ENCODE assay signal across 18 cellular contexts in genomic region chr5:166073921-166074838, GRCh38.
DNase-seq lines count a peak whose midpoint lies in the region; ATAC-seq and TF ChIP-seq lines count a peak whose summit lies in the region.
"Had no signal": no experiment of that assay in that cellular context is flagged by ENCODE, and none has a peak within 500 bp of the region (broad histone marks: within the 10 kb centered on the region; RNA-seq: fewer than 3 reads in every experiment).

No MANE protein-coding gene starts in this region.

- H4K8ac ChIP-seq in H9 (replicated peaks; ENCODE audit: insufficient read length, low read depth, low read length), result no peak overlapping the region

- no peaks in the 10 kb centered on the region for H3K79me2 ChIP-seq in H9 (ENCODE audit: insufficient read depth, low read length)
- H3K79me2 ChIP-seq in mammary epithelial cell (ENCODE audit: insufficient read depth, low read length), result no peaks in the 10 kb centered on the region

- H2AFZ ChIP-seq in H9 (ENCODE audit: low read length) (no peak overlapping the region), mammary epithelial cell (ENCODE audit: low read depth, low read length) (no peak overlapping the region)

- POLR2A ChIA-PET in CD4-positive, alpha-beta T cell (lab: Charles Lee), result no interaction called here

- peak overlapping the region; percentile 77 to 100 (median 98) for H3K27ac Mint-ChIP-seq in H9
- no peak overlapping the region for H3K27ac Mint-ChIP-seq in CD4-positive, alpha-beta T cell

- H3K27me3 ChIP-seq in H9 (ENCODE audit: insufficient read depth, low read length) (no peaks in the 10 kb centered on the region), iPS-18a (ENCODE audit: control insufficient read depth, insufficient read depth, low read length) (no peaks in the 10 kb centered on the region), mammary epithelial cell (ENCODE audit: insufficient read depth, low read length) (no peaks in the 10 kb centered on the region)
- no peaks in the 10 kb centered on the region for H3K27me3 ChIP-seq in CD4-positive, alpha-beta T cell (ENCODE audit: control insufficient read depth, insufficient read depth, low read length)
- H3K27me3 ChIP-seq: BE2C, Peyer's patch had no signal

- no peak overlapping the region for H2BK5ac ChIP-seq in H9 (ENCODE audit: insufficient read length, low read length)

- H3K9ac ChIP-seq in H9 (ENCODE audit: extremely low read depth, insufficient read length, low read length), result no peak overlapping the region
- peak overlapping the region; percentile 67 for H3K9ac ChIP-seq in iPS-18a (ENCODE audit: low read length)
- no peak overlapping the region for H3K9ac ChIP-seq in mammary epithelial cell (ENCODE audit: insufficient read depth, low read length)
- H3K9ac ChIP-seq: SK-N-SH had no signal

- peaks cover 60 to 62% of the 10 kb centered on the region in 2 experiments for H3K4me1 Mint-ChIP-seq in H9
- no peaks in the 10 kb centered on the region for H3K4me1 Mint-ChIP-seq in CD4-positive, alpha-beta T cell (ENCODE audit: low read depth)

- H3K36me3 ChIP-seq in iPS-18a (ENCODE audit: control insufficient read depth, low read depth, low read length) (no peaks in the 10 kb centered on the region), mammary epithelial cell (ENCODE audit: insufficient read depth, low read length) (no peaks in the 10 kb centered on the region)
- H3K36me3 ChIP-seq: BE2C, Peyer's patch had no signal

- H4K20me1 ChIP-seq in H9 (ENCODE audit: control insufficient read depth, insufficient read depth, insufficient read length), result no peaks in the 10 kb centered on the region
- H4K20me1 ChIP-seq in mammary epithelial cell (ENCODE audit: insufficient read depth, low read length), result no peaks in the 10 kb centered on the region

- H3K18ac ChIP-seq in H9 (ENCODE audit: insufficient read length, low read depth, low read length), result no peak overlapping the region

- intact Hi-C loops in CD4-positive, alpha-beta T cell (cut with DNase I, micrococcal nuclease), result no loop called here
- intact Hi-C loops in mammary epithelial cell (cut with micrococcal nuclease), result no loop called here

- H3K4me1 ChIP-seq in H9 (ENCODE audit: insufficient read depth, low read length) (peaks cover 14% of the 10 kb centered on the region; the same call in 1 of the 2 replicates), iPS-18a (ENCODE audit: control insufficient read depth, low read depth, low read length) (peaks cover 47% of the 10 kb centered on the region), mammary epithelial cell (ENCODE audit: insufficient read depth, low read length) (no peaks in the 10 kb centered on the region)
- H3K4me1 ChIP-seq: BE2C, Peyer's patch had no signal

- H2BK120ac ChIP-seq in H9 (ENCODE audit: low read depth, low read length, poor library complexity, severe bottlenecking), result no peak overlapping the region

- no peak overlapping the region for H4K5ac ChIP-seq in H9 (ENCODE audit: insufficient read length, low read depth, low read length)

- BruUV-seq in mammary epithelial cell (replicated peaks; lab: Mats Ljungman, UMichigan), result no TSS peak

- no peak overlapping the region for H2BK12ac ChIP-seq in H9 (ENCODE audit: insufficient read length, low read depth, low read length)

- H3K27me3 Mint-ChIP-seq in H9 (ENCODE audit: low read depth), result no peaks in the 10 kb centered on the region
- H3K27me3 Mint-ChIP-seq in CD4-positive, alpha-beta T cell, result no peaks in the 10 kb centered on the region

- no peak overlapping the region for H3K23ac ChIP-seq in H9 (ENCODE audit: insufficient read length, low read depth, low read length)

- H3K4ac ChIP-seq in H9 (ENCODE audit: low read depth, low read length), result no peak overlapping the region

- peak overlapping the region; percentile 100 for H3K27ac ChIP-seq in H9 (ENCODE audit: insufficient read length, low read depth, low read length)
- peak overlapping the region; percentile 97 for H3K27ac ChIP-seq in iPS-18a (ENCODE audit: low read length)
- no peak overlapping the region for H3K27ac ChIP-seq in CD4-positive, alpha-beta T cell (ENCODE audit: low read depth, low read length)
- no peak overlapping the region for H3K27ac ChIP-seq in mammary epithelial cell (ENCODE audit: insufficient read depth, low read depth, low read length)
- H3K27ac ChIP-seq: Peyer's patch had no signal

- no peak overlapping the region for H2AK5ac ChIP-seq in H9 (ENCODE audit: insufficient read length, low read length)

- no peak overlapping the region for H2BK20ac ChIP-seq in H9 (ENCODE audit: low read depth, low read length, poor library complexity, severe bottlenecking)

- TF ChIP-seq CTCF in H9 (conservative IDR thresholded peaks at IDR 0.05), result no peak
- no peak for TF ChIP-seq CTCF in CD4-positive, alpha-beta T cell (IDR thresholded peaks at IDR 0.05)
- TF ChIP-seq CTCF in mammary epithelial cell (conservative IDR thresholded peaks at IDR 0.05 in 1 of 2, IDR thresholded peaks at IDR 0.05 in 1 of 2; ENCODE audit: extremely low read depth in 1 of 2, insufficient read depth in 1 of 2, low read depth in 1 of 2, low read length in 2 of 2), result no peak

- dilution Hi-C loops in mammary epithelial cell (cut with HindIII; ENCODE audit: low sequenced_read_pairs), result no loop called here

- WGBS in H9 (ENCODE audit: extremely low coverage, insufficient read length, low lambda C conversion rate), result no CpG with 5 or more reads among the region's 6 CpGs
- 67% methylated on average over 5 of the region's 6 CpGs for WGBS in mammary epithelial cell (ENCODE audit: low coverage, missing lambda C conversion rate)

- no peaks in the 10 kb centered on the region for H3K23me2 ChIP-seq in H9 (ENCODE audit: insufficient read length, low read depth, low read length, poor library complexity, severe bottlenecking)

- no peak overlapping the region for H3K14ac ChIP-seq in H9 (ENCODE audit: insufficient read depth, low read length)

- CTCF ChIA-PET in CD4-positive, alpha-beta T cell (lab: Charles Lee), result no interaction called here
- CTCF ChIA-PET in mammary epithelial cell (lab: Charles Lee; ENCODE audit: low non-redundant PET), result no interaction called here

- H3K9me3 ChIP-seq in H9 (ENCODE audit: control insufficient read depth, low read depth, low read length) (no peaks in the 10 kb centered on the region), iPS-18a (ENCODE audit: control insufficient read depth, low read depth, low read length) (no peaks in the 10 kb centered on the region), mammary epithelial cell (replicated peaks; ENCODE audit: insufficient read depth, low read length) (no peaks in the 10 kb centered on the region)
- H3K9me3 ChIP-seq in CD4-positive, alpha-beta T cell (ENCODE audit: control insufficient read depth, low read length), result no peaks in the 10 kb centered on the region
- H3K9me3 ChIP-seq: BE2C, Peyer's patch, SK-N-SH had no signal

- DNase-seq in H9 (peak; percentile 64), ecto neural progenitor cell (ENCODE audit: low spot score) (peak; percentile 54), HUDEP-2 (lab: John Stamatoyannopoulos, UW; ENCODE audit: unreplicated experiment in 76 of 76) (no peak), mammary epithelial cell (no peak)
- no peak for DNase-seq in CD4-positive, alpha-beta T cell
- no peak for DNase-seq in activated CD4-positive, alpha-beta T cell treated with anti-CD3 and anti-CD28 coated beads, Interleukin-2, amount 50 U/mL, for 48 hours
- DNase-seq: BE2C, DMS 273 treated with DMSO at 0.1 percent for 48 hours, HCEC 1CT, KBM-7, NCI-H1092, NCI-H1694 treated with DMSO at 0.1 percent for 48 hours, NCI-H446 treated with DMSO at 0.1 percent for 48 hours, NCI-H774, Peyer's patch, Right ventricle myocardium superior, SK-N-SH had no signal

- H3K4me3 ChIP-seq in iPS-18a (ENCODE audit: low read length) (peak overlapping the region; percentile 74), mammary epithelial cell (replicated peaks in 1 of 3; ENCODE audit: insufficient read depth in 1 of 3, low read depth in 2 of 3, low read length in 3 of 3) (no peak overlapping the region)
- H3K4me3 ChIP-seq: Peyer's patch had no signal

- no peak for ATAC-seq in CD4-positive, alpha-beta T cell (ENCODE audit: poor library complexity)

- no peaks in the 10 kb centered on the region for H3K79me1 ChIP-seq in H9 (ENCODE audit: insufficient read depth, low read depth, low read length, poor library complexity, severe bottlenecking)

- no peak overlapping the region for H4K91ac ChIP-seq in H9 (ENCODE audit: insufficient read length, low read depth, low read length)

- H3T11ph ChIP-seq in H9 (ENCODE audit: low read length), result no peak overlapping the region

- H3K4me2 ChIP-seq in H9 (ENCODE audit: insufficient read depth, insufficient read length, low read length) (peak overlapping the region; percentile 54), mammary epithelial cell (ENCODE audit: insufficient read depth, low read depth, low read length) (no peak overlapping the region)
- H3K4me2 ChIP-seq: SK-N-SH had no signal

- H3K9me3 Mint-ChIP-seq in H9, result no peaks in the 10 kb centered on the region; a peak in 1 of 5 replicates
- no peaks in the 10 kb centered on the region for H3K9me3 Mint-ChIP-seq in CD4-positive, alpha-beta T cell

- no peak overlapping the region for H3K56ac ChIP-seq in H9 (ENCODE audit: insufficient read length, low read depth, low read length)

- H3K36me3 Mint-ChIP-seq in H9 (ENCODE audit: insufficient read depth in 1 of 3, low read depth in 3 of 3), result peaks cover 0 to 3% (median 0%) of the 10 kb centered on the region in 3 experiments; a peak in 1 of 7 replicates
- no peaks in the 10 kb centered on the region for H3K36me3 Mint-ChIP-seq in CD4-positive, alpha-beta T cell (ENCODE audit: low read depth)

- in situ Hi-C loops in mammary epithelial cell (cut with MboI; ENCODE audit: low sequenced_read_pairs in 2 of 2), result no loop called here

- peak overlapping the region; percentile 61 to 83 for H3K4me3 Mint-ChIP-seq in H9
- H3K4me3 Mint-ChIP-seq in CD4-positive, alpha-beta T cell, result no peak overlapping the region

- no peak overlapping the region for H2BK15ac ChIP-seq in H9 (ENCODE audit: low read depth, low read length)

Comparison
In these comparisons a context has a peak if more than half of its experiments do, and no peak if none do; other contexts are left out.
1. DNase-seq: peak in H9 (single experiment) and ecto neural progenitor cell (single experiment); none in HUDEP-2 (0 of 76), CD4-positive, alpha-beta T cell (0 of 10), activated CD4-positive, alpha-beta T cell treated with anti-CD3 and anti-CD28 coated beads, Interleukin-2, amount 50 U/mL, for 48 hours (0 of 2) and mammary epithelial cell (single experiment).
2. H3K27ac ChIP-seq: peak in H9 (single experiment) and iPS-18a (single experiment); none in CD4-positive, alpha-beta T cell (single experiment) and mammary epithelial cell (single experiment).